22 cellular contexts compared by ENCODE assay signal in the genomic region with DNA sequence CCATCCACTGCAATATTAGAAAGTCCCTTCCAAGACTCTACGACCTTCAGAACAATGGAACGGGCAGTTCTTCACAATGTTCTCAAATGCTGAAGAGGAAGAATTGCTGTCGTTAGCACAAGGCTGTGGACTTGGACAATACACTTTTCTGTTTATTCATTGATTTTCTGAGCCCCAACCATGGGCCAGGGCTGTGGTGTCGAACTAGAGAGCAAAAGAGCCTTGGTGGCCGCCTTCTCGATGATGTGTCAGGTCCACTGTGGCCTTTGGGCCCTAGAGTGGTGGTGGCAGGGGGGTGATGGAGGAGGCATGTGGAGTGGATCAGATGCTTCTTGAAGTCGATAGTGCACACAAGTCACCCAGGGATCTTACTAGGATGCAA. TPM values are rescaled to one million over a fixed set of nuclear protein-coding genes. Genes with fewer than 3 reads are reported as not detected.
DNase-seq lines count a peak whose midpoint lies in the region; ATAC-seq and TF ChIP-seq lines count a peak whose summit lies in the region.
"Had no signal": no experiment of that assay in that cellular context is flagged by ENCODE, and none has a peak within 500 bp of the region (broad histone marks: within the 10 kb centered on the region; RNA-seq: fewer than 3 reads in every experiment).

No MANE protein-coding gene starts in this region.

- TF ChIP-seq CTCF in hepatocyte (IDR thresholded peaks at IDR 0.05; ENCODE audit: poor library complexity) (no peak), neural progenitor cell (IDR thresholded peaks at IDR 0.05) (no peak), foreskin keratinocyte (conservative IDR thresholded peaks at IDR 0.05) (no peak)

- peak overlapping the region; percentile 57 for H3K27ac Mint-ChIP-seq in neural progenitor cell

- H3K9me3 Mint-ChIP-seq in neural progenitor cell: no peaks in the 10 kb centered on the region

- H3K9me2 ChIP-seq in hepatocyte (replicated peaks; ENCODE audit: insufficient read depth): no peaks in the 10 kb centered on the region

- H3K27me3 ChIP-seq in hepatocyte (no peaks in the 10 kb centered on the region), neural progenitor cell (no peaks in the 10 kb centered on the region), foreskin keratinocyte (peaks cover 59% of the 10 kb centered on the region)

- H4K20me1 ChIP-seq in hepatocyte (ENCODE audit: insufficient read depth, poor library complexity, severe bottlenecking): no peaks in the 10 kb centered on the region
- no peaks in the 10 kb centered on the region for H4K20me1 ChIP-seq in neural progenitor cell (ENCODE audit: low read depth)

- no peaks in the 10 kb centered on the region for H3F3A ChIP-seq in neural progenitor cell (ENCODE audit: low read depth)

- no peak for ATAC-seq in foreskin keratinocyte

- H2AFZ ChIP-seq in hepatocyte: no peak overlapping the region
- H2AFZ ChIP-seq in neural progenitor cell (replicated peaks): no peak overlapping the region
- H2AFZ ChIP-seq: PC-9 had no signal

- no peak overlapping the region for H3K9ac ChIP-seq in neural progenitor cell

- WGBS in hepatocyte (ENCODE audit: low lambda C conversion rate, missing lambda C conversion rate): 69% methylated on average over 7 of the region's 7 CpGs

- no peak overlapping the region for H3K4me3 Mint-ChIP-seq in neural progenitor cell

- DNase-seq in HT-29 (ENCODE audit: low spot score): peak; percentile 29
- DNase-seq in hepatocyte (ENCODE audit: low spot score): no peak
- no peak for DNase-seq in neural progenitor cell (ENCODE audit: low spot score)
- DNase-seq in substantia nigra (lab: John Stamatoyannopoulos, UW): peak in 1 of 49 donors; percentile 17
- DNase-seq in foreskin keratinocyte: no peak
- DNase-seq in RPMI8226: no peak
- no peak for DNase-seq in amygdala (lab: John Stamatoyannopoulos, UW)
- no peak for DNase-seq in NCI-H345 (lab: John Stamatoyannopoulos, UW)
- DNase-seq: ACHN, AML-193, DMS 273 treated with DMSO at 0.1 percent for 48 hours, DND-41, MV-4-11, NCI-H187, NCI-H2107, NCI-H524, NCI-H82, PC-9 had no signal

- peaks cover 7% of the 10 kb centered on the region for H3K27me3 Mint-ChIP-seq in neural progenitor cell (ENCODE audit: insufficient read depth, low read depth)

- H3K36me3 Mint-ChIP-seq in neural progenitor cell: no peaks in the 10 kb centered on the region

- peak overlapping the region; percentile 51 for H3K27ac ChIP-seq in hepatocyte
- H3K27ac ChIP-seq in neural progenitor cell: no peak overlapping the region
- peak overlapping the region; percentile 12 for H3K27ac ChIP-seq in substantia nigra (ENCODE audit: low read depth, low read length, poor library complexity, severe bottlenecking)
- no peak overlapping the region for H3K27ac ChIP-seq in foreskin keratinocyte
- H3K27ac ChIP-seq: C4-2B, PC-9, SJSA1 had no signal

- H3K4me3 ChIP-seq in hepatocyte: no peak overlapping the region
- H3K4me3 ChIP-seq in neural progenitor cell: no peak overlapping the region
- H3K4me3 ChIP-seq: HAP-1, PC-9, SJSA1 had no signal

- H3K36me3 ChIP-seq in hepatocyte (replicated peaks; ENCODE audit: insufficient read depth, low read depth): no peaks in the 10 kb centered on the region
- H3K36me3 ChIP-seq in neural progenitor cell: no peaks in the 10 kb centered on the region
- H3K36me3 ChIP-seq: HAP-1, SJSA1 had no signal

- no peaks in the 10 kb centered on the region for H3K79me2 ChIP-seq in hepatocyte
- H3K79me2 ChIP-seq in neural progenitor cell (ENCODE audit: low read depth): no peaks in the 10 kb centered on the region

- H3K9me3 ChIP-seq in hepatocyte (ENCODE audit: low read depth) (no peaks in the 10 kb centered on the region), neural progenitor cell (ENCODE audit: low read depth) (no peaks in the 10 kb centered on the region)
- H3K9me3 ChIP-seq: HAP-1, SJSA1 had no signal

- peaks cover 15% of the 10 kb centered on the region for H3K4me1 Mint-ChIP-seq in neural progenitor cell

- H3K4me1 ChIP-seq in hepatocyte (ENCODE audit: insufficient read depth): peaks cover 37% of the 10 kb centered on the region
- H3K4me1 ChIP-seq in neural progenitor cell: peaks cover 7% of the 10 kb centered on the region
- H3K4me1 ChIP-seq in foreskin keratinocyte: peaks cover 4% of the 10 kb centered on the region
- H3K4me1 ChIP-seq: HAP-1, SJSA1 had no signal

- H3K4me2 ChIP-seq in hepatocyte: no peak overlapping the region
- H3K4me2 ChIP-seq in neural progenitor cell: no peak overlapping the region
- H3K4me2 ChIP-seq: PC-9 had no signal

RNA-seq across cellular contexts. Expression of gene KIF12, which starts 18.5 kb away (rescaled TPM):
- 36.4 and 41.0 TPM in 2 replicates for total RNA-seq in HT-29 (2014; rRNA removed; shearing (Covaris generic))
- total RNA-seq in hepatocyte: 31.9 and 39.9 TPM in 2 replicates
- polyA plus RNA-seq in hepatocyte: 96.5 and 97.3 TPM in 2 replicates
- total RNA-seq in neural progenitor cell (ENCODE audit: low replicate concordance): 0.56 and 0.59 TPM in 2 replicates
- 0.85 and 3.1 TPM in 2 replicates for total RNA-seq in foreskin keratinocyte
- 1.7 and 2.4 TPM in 2 replicates for polyA plus RNA-seq in foreskin keratinocyte
- total RNA-seq: PC-9 had no signal

RNA-seq across cellular contexts. Expression of gene COL27A1, which starts 37.7 kb away (rescaled TPM):
- total RNA-seq in HT-29 (2014; rRNA removed; shearing (Covaris generic)): 14.5 and 17.6 TPM in 2 replicates
- total RNA-seq in hepatocyte (30.8 and 47.0 TPM in 2 replicates), neural progenitor cell (ENCODE audit: low replicate concordance) (4.3 and 16.2 TPM in 2 replicates), foreskin keratinocyte (13.4 and 17.7 TPM in 2 replicates)
- polyA plus RNA-seq in hepatocyte (44.6 and 55.2 TPM in 2 replicates), foreskin keratinocyte (4.5 and 5.2 TPM in 2 replicates)

RNA-seq across cellular contexts. Expression of gene AMBP, which starts 39.5 kb away (rescaled TPM):
- 3.0 and 4.4 TPM in 2 replicates for total RNA-seq in HT-29 (2014; rRNA removed; shearing (Covaris generic))
- total RNA-seq in hepatocyte (713 and 736 TPM in 2 replicates), neural progenitor cell (ENCODE audit: low replicate concordance) (0.56 TPM in 1 of 2 replicates, not detected in the other), foreskin keratinocyte (not detected in 2 replicates)
- polyA plus RNA-seq in hepatocyte (664 and 833 TPM in 2 replicates), foreskin keratinocyte (not detected in 2 replicates)
- total RNA-seq: G401, PC-9 had no signal

Comparison
In these comparisons a context has a peak if more than half of its experiments do, and no peak if none do; other contexts are left out.
1. H3K27ac ChIP-seq: peak in hepatocyte (single experiment) and substantia nigra (single experiment); none in neural progenitor cell (single experiment) and foreskin keratinocyte (single experiment).
2. RNA of gene AMBP, which starts 39.5 kb away (total RNA-seq): 713 to 736 TPM in hepatocyte; 3.0 to 4.4 TPM in HT-29, 0.56 TPM in neural progenitor cell and not detected in foreskin keratinocyte; every median in the first group is over 100 times any median in the second.